Comparison of ENCODE assay signal across 11 cellular contexts in genomic region chr2:62199392-62200125, GRCh38. TPM values are rescaled to one million over a fixed set of nuclear protein-coding genes. Genes with fewer than 3 reads are reported as not detected.
A peak's percentile ranks its signal among the peaks of the same experiment; 100 is the strongest.
DNase-seq lines count a peak whose midpoint lies in the region; ATAC-seq and TF ChIP-seq lines count a peak whose summit lies in the region.
"Had no signal": no experiment of that assay in that cellular context is flagged by ENCODE, and none has a peak within 500 bp of the region (broad histone marks: within the 10 kb centered on the region; RNA-seq: fewer than 3 reads in every experiment).

No MANE protein-coding gene starts in this region.

- H3K36me3 ChIP-seq in OCI-LY1 (ENCODE audit: insufficient read depth, low read length) (peaks cover 16% of the 10 kb centered on the region; the same call in 1 of the 2 replicates), endodermal cell (ENCODE audit: control insufficient read depth, insufficient read depth, low read length) (peaks cover 24% of the 10 kb centered on the region)

- TF ChIP-seq CTCF in OCI-LY1 (IDR thresholded peaks at IDR 0.05; ENCODE audit: low read length) (no peak), endodermal cell (conservative IDR thresholded peaks at IDR 0.05) (no peak), foreskin keratinocyte (conservative IDR thresholded peaks at IDR 0.05) (no peak)

- intact Hi-C loops in activated naive CD4-positive, alpha-beta T cell treated with anti-CD3 and anti-CD28 coated beads for 36 hours (cut with micrococcal nuclease), result loop anchor here (1.0 to 10.0 kb wide), 15 partner anchors 19 to 1945 kb away; partner anchors contain the start of genes COMMD1, EHBP1, FAM161A and MDH1

- no peak overlapping the region for H2AFZ ChIP-seq in OCI-LY1 (ENCODE audit: low read length)

- ATAC-seq in stimulated activated naive CD8-positive, alpha-beta T cell treated with anti-CD3 and anti-CD28 coated beads, Interleukin-15, amount 100 ng/mL, for 72 hours, result peak; percentile 33
- no peak for ATAC-seq in foreskin keratinocyte
- ATAC-seq: Panc1, sciatic nerve had no signal

- H3K36me3 Mint-ChIP-seq in activated naive CD4-positive, alpha-beta T cell treated with anti-CD3 and anti-CD28 coated beads for 36 hours (ENCODE audit: low read depth), result peaks cover 17% of the 10 kb centered on the region
- H3K36me3 Mint-ChIP-seq in endodermal cell (ENCODE audit: low read depth), result peaks cover 1% of the 10 kb centered on the region

- H3K9me3 ChIP-seq in OCI-LY1 (ENCODE audit: low read length) (no peaks in the 10 kb centered on the region), endodermal cell (ENCODE audit: control insufficient read depth, low read length) (no peaks in the 10 kb centered on the region)

- H3K79me2 ChIP-seq in OCI-LY1 (ENCODE audit: insufficient read depth, low read length), result peaks cover 83% of the 10 kb centered on the region

- peak overlapping the region; percentile 67 for H3K27ac ChIP-seq in OCI-LY1 (ENCODE audit: low read depth, low read length, poor library complexity, severe bottlenecking)
- no peak overlapping the region for H3K27ac ChIP-seq in endodermal cell (ENCODE audit: low read depth, low read length)
- H3K27ac ChIP-seq in foreskin keratinocyte, result no peak overlapping the region

- H3K9ac ChIP-seq in OCI-LY1 (ENCODE audit: low read length), result peak overlapping the region; percentile 99; the same call in 1 of the 2 replicates
- peak overlapping the region; percentile 38 for H3K9ac ChIP-seq in endodermal cell (ENCODE audit: extremely low read depth, low read length, poor library complexity, severe bottlenecking)

- WGBS in endodermal cell (ENCODE audit: insufficient coverage in 1 of 2, insufficient read length in 1 of 2), 2 experiments, result 57% methylated on average over 1 of the region's 1 CpG; no CpG with 5 or more reads in 1 of the 2 experiments

- H3K9me3 Mint-ChIP-seq in activated naive CD4-positive, alpha-beta T cell treated with anti-CD3 and anti-CD28 coated beads for 36 hours, result no peaks in the 10 kb centered on the region
- no peaks in the 10 kb centered on the region for H3K9me3 Mint-ChIP-seq in endodermal cell
- peaks cover 0 to 4% of the 10 kb centered on the region in 2 donors for H3K9me3 Mint-ChIP-seq in stimulated activated naive CD8-positive, alpha-beta T cell treated with anti-CD3 and anti-CD28 coated beads, Interleukin-15, amount 100 ng/mL, for 72 hours

- no peaks in the 10 kb centered on the region for H3K27me3 ChIP-seq in OCI-LY1 (ENCODE audit: insufficient read depth, low read length)
- H3K27me3 ChIP-seq in endodermal cell (ENCODE audit: control insufficient read depth, insufficient read depth, low read length, poor library complexity, severe bottlenecking), result no peaks in the 10 kb centered on the region
- H3K27me3 ChIP-seq in foreskin keratinocyte, result no peaks in the 10 kb centered on the region

- no peaks in the 10 kb centered on the region for H3K9me2 ChIP-seq in OCI-LY1 (ENCODE audit: low read depth, low read length)

- H3K4me3 ChIP-seq in OCI-LY1 (ENCODE audit: low read depth, low read length, poor library complexity, severe bottlenecking) (peak overlapping the region; percentile 99), endodermal cell (ENCODE audit: low read length) (peak overlapping the region; percentile 93)

- peak overlapping the region; percentile 97 for H3K27ac Mint-ChIP-seq in activated naive CD4-positive, alpha-beta T cell treated with anti-CD3 and anti-CD28 coated beads for 36 hours
- no peak overlapping the region for H3K27ac Mint-ChIP-seq in endodermal cell
- peak overlapping the region; percentile 99 to 100 for H3K27ac Mint-ChIP-seq in stimulated activated naive CD8-positive, alpha-beta T cell treated with anti-CD3 and anti-CD28 coated beads, Interleukin-15, amount 100 ng/mL, for 72 hours

- CTCF ChIA-PET in activated naive CD4-positive, alpha-beta T cell treated with anti-CD3 and anti-CD28 coated beads for 36 hours (lab: Charles Lee), result interaction anchor here (0.7 to 1.8 kb wide), 4 partner anchors 11 to 305 kb away, joined by 3 to 9 read pairs (median 6); no protein-coding TSS in a partner anchor

- H3K4me2 ChIP-seq in OCI-LY1 (ENCODE audit: low read length), result peak overlapping the region; percentile 92

- no peak for DNase-seq in activated naive CD4-positive, alpha-beta T cell treated with anti-CD3 and anti-CD28 coated beads for 36 hours
- no peak for DNase-seq in activated naive CD4-positive, alpha-beta T cell treated with Interleukin-2 at 50 U/mL for 16 hours
- DNase-seq in endodermal cell, result peak; percentile 7
- peak in 1 of 2 donors; percentile 43 for DNase-seq in stimulated activated naive CD8-positive, alpha-beta T cell treated with anti-CD3 and anti-CD28 coated beads, Interleukin-15, amount 100 ng/mL, for 72 hours
- no peak for DNase-seq in GM03348 (ENCODE audit: low spot score)
- DNase-seq in amniotic stem cell (lab: John Stamatoyannopoulos, UW), result no peak
- no peak for DNase-seq in foreskin keratinocyte
- DNase-seq: activated CD4-positive, alpha-beta T cell treated with anti-CD3 and anti-CD28 coated beads for 1 hour had no signal

- no peaks in the 10 kb centered on the region for H3F3A ChIP-seq in OCI-LY1 (ENCODE audit: insufficient read depth, low read length)

- no peaks in the 10 kb centered on the region for H3K27me3 Mint-ChIP-seq in activated naive CD4-positive, alpha-beta T cell treated with anti-CD3 and anti-CD28 coated beads for 36 hours (ENCODE audit: low read depth)
- no peaks in the 10 kb centered on the region for H3K27me3 Mint-ChIP-seq in endodermal cell (ENCODE audit: insufficient read depth)
- no peaks in the 10 kb centered on the region for H3K27me3 Mint-ChIP-seq in stimulated activated naive CD8-positive, alpha-beta T cell treated with anti-CD3 and anti-CD28 coated beads, Interleukin-15, amount 100 ng/mL, for 72 hours

- peak overlapping the region; percentile 88 for H3K4me3 Mint-ChIP-seq in activated naive CD4-positive, alpha-beta T cell treated with anti-CD3 and anti-CD28 coated beads for 36 hours
- H3K4me3 Mint-ChIP-seq in endodermal cell, result peak overlapping the region; percentile 92
- peak overlapping the region; percentile 90 to 96 for H3K4me3 Mint-ChIP-seq in stimulated activated naive CD8-positive, alpha-beta T cell treated with anti-CD3 and anti-CD28 coated beads, Interleukin-15, amount 100 ng/mL, for 72 hours

- peaks cover 55% of the 10 kb centered on the region for H3K4me1 Mint-ChIP-seq in activated naive CD4-positive, alpha-beta T cell treated with anti-CD3 and anti-CD28 coated beads for 36 hours (ENCODE audit: low read depth)
- peaks cover 55% of the 10 kb centered on the region for H3K4me1 Mint-ChIP-seq in endodermal cell
- H3K4me1 Mint-ChIP-seq in stimulated activated naive CD8-positive, alpha-beta T cell treated with anti-CD3 and anti-CD28 coated beads, Interleukin-15, amount 100 ng/mL, for 72 hours, result peaks cover 57% of the 10 kb centered on the region

- H4K20me1 ChIP-seq in OCI-LY1 (ENCODE audit: insufficient read depth, low read length), result peaks cover 4% of the 10 kb centered on the region; the same call in 1 of the 2 replicates

- peaks cover 63% of the 10 kb centered on the region for H3K4me1 ChIP-seq in OCI-LY1 (ENCODE audit: insufficient read depth, low read length, severe bottlenecking)
- peaks cover 11% of the 10 kb centered on the region for H3K4me1 ChIP-seq in endodermal cell (ENCODE audit: control insufficient read depth, insufficient read depth, low read length)
- H3K4me1 ChIP-seq in foreskin keratinocyte, result peaks cover 8% of the 10 kb centered on the region

RNA-seq across cellular contexts. Expression of gene B3GNT2, which starts 3.6 kb away (rescaled TPM):
- total RNA-seq in activated naive CD4-positive, alpha-beta T cell treated with anti-CD3 and anti-CD28 coated beads for 36 hours, result 10 to 100 TPM; 31.2 to 33.0 TPM
- total RNA-seq in endodermal cell, result 10 to 100 TPM; 38.7 to 59.2 TPM
- polyA plus RNA-seq in endodermal cell (2013, experiment 1 of 2), result 19.3 TPM
- 21.8 TPM for polyA plus RNA-seq in endodermal cell (2013, experiment 2 of 2)
- 27.8 and 30.6 TPM in 2 replicates for total RNA-seq in foreskin keratinocyte
- 11.2 and 12.9 TPM in 2 replicates for polyA plus RNA-seq in foreskin keratinocyte
